Comparison of ENCODE assay signal across 23 cellular contexts in the genomic region with DNA sequence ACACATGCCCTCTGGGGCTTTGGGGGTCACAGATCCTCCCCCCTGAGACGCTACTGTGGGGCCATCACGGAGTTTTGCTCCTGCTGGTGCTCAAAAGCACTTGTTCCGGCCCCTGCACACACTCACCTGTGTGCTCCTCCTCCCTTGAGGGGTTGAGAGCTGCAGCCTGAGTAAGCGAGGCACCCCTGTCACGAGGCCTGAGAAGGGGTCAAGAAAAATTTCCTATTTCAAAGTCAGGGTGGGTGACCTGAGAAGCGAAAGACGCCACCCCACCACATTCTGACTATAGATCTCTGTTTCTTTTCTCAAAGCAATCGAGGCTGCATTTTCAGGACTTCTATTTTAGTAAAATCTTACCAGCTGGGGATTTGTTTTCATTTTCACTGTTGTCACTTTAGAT.
A peak's percentile ranks its signal among the peaks of the same experiment; 100 is the strongest.
DNase-seq lines count a peak whose midpoint lies in the region; ATAC-seq and TF ChIP-seq lines count a peak whose summit lies in the region.
"Had no signal": no experiment of that assay in that cellular context is flagged by ENCODE, and none has a peak within 500 bp of the region (broad histone marks: within the 10 kb centered on the region; RNA-seq: fewer than 3 reads in every experiment).

No MANE protein-coding gene starts in this region.

- intact Hi-C loops in uterus (cut with DNase I; ENCODE audit: low total_unique reads), result no loop called here

- no peaks in the 10 kb centered on the region for H3K9me3 ChIP-seq in uterus
- H3K9me3 ChIP-seq: neutrophil, psoas muscle, SK-N-SH had no signal

- H3K27me3 Mint-ChIP-seq in nephron (ENCODE audit: low read depth), result no peaks in the 10 kb centered on the region
- H3K27me3 Mint-ChIP-seq: activated T-cell treated with anti-CD3 and anti-CD28 coated beads, Interleukin-2, amount 50 U/mL, for 24 hours had no signal

- H3K27ac ChIP-seq in uterus, result no peak overlapping the region
- H3K27ac ChIP-seq: BLaER1, neutrophil, psoas muscle had no signal

- no peak for TF ChIP-seq POLR2A in uterus (IDR thresholded peaks at IDR 0.05)

- no peak for TF ChIP-seq CTCF in nephron (IDR thresholded peaks at IDR 0.05; ENCODE audit: unreplicated experiment in 3 of 3)
- no peak for TF ChIP-seq CTCF in uterus (IDR thresholded peaks at IDR 0.05)

- no peak for DNase-seq in stimulated activated CD4-positive, alpha-beta T cell treated with anti-CD3 and anti-CD28 coated beads, Interleukin-2, amount 100 ng/mL, for 48 hours
- DNase-seq in uterus, result no peak
- DNase-seq: activated CD8-positive, alpha-beta memory T cell treated with anti-CD3 and anti-CD28 coated beads for 24 hours; activated gamma-delta T cell treated with Interleukin-2 at 50 U/mL for 16 hours; activated T-cell treated with anti-CD3 and anti-CD28 coated beads, Interleukin-2, amount 50 U/mL, for 24 hours; cerebellar nuclear complex; DND-41; head of caudate nucleus; IMR-90; NCI-H1105 treated with DMSO at 0.1 percent for 48 hours; NCI-H2081; NCI-H345; NCI-H774; psoas muscle; SK-N-SH; T-helper 2 cell had no signal

- H3K36me3 ChIP-seq in uterus, result no peaks in the 10 kb centered on the region
- H3K36me3 ChIP-seq: BLaER1, neutrophil had no signal

- peaks cover 5% of the 10 kb centered on the region for H3K9me3 Mint-ChIP-seq in nephron
- H3K9me3 Mint-ChIP-seq: activated T-cell treated with anti-CD3 and anti-CD28 coated beads, Interleukin-2, amount 50 U/mL, for 24 hours had no signal

- H3K4me3 ChIP-seq in uterus, result no peak overlapping the region
- H3K4me3 ChIP-seq: BLaER1, psoas muscle had no signal

- no peaks in the 10 kb centered on the region for H3K27me3 ChIP-seq in uterus
- H3K27me3 ChIP-seq: BLaER1 had no signal

- H3K4me1 Mint-ChIP-seq in nephron, result peaks cover 23% of the 10 kb centered on the region

- ATAC-seq in GM18873 (IDR thresholded peaks at IDR 0.05; ENCODE audit: low FRiP score, unreplicated experiment), result peak; percentile 45
- ATAC-seq in GM21528 (IDR thresholded peaks at IDR 0.05; ENCODE audit: low FRiP score, unreplicated experiment), result peak; percentile 51
- ATAC-seq in HG03097 (IDR thresholded peaks at IDR 0.05; ENCODE audit: low FRiP score, unreplicated experiment), result peak; percentile 53
- ATAC-seq in GM18907 (IDR thresholded peaks at IDR 0.05; ENCODE audit: unreplicated experiment), result no peak
- ATAC-seq: psoas muscle had no signal

- no peak overlapping the region for H3K4me3 Mint-ChIP-seq in nephron
- H3K4me3 Mint-ChIP-seq: activated T-cell treated with anti-CD3 and anti-CD28 coated beads, Interleukin-2, amount 50 U/mL, for 24 hours had no signal

- peaks cover 47% of the 10 kb centered on the region for H3K36me3 Mint-ChIP-seq in nephron (ENCODE audit: low read depth)

- H3K4me1 ChIP-seq in uterus, result no peaks in the 10 kb centered on the region

- peak overlapping the region in 2 of 3 experiments; percentile 44 to 52 for H3K27ac Mint-ChIP-seq in nephron
- H3K27ac Mint-ChIP-seq: activated T-cell treated with anti-CD3 and anti-CD28 coated beads, Interleukin-2, amount 50 U/mL, for 24 hours had no signal
